27 cellular contexts compared by ENCODE assay signal in the genomic region with DNA sequence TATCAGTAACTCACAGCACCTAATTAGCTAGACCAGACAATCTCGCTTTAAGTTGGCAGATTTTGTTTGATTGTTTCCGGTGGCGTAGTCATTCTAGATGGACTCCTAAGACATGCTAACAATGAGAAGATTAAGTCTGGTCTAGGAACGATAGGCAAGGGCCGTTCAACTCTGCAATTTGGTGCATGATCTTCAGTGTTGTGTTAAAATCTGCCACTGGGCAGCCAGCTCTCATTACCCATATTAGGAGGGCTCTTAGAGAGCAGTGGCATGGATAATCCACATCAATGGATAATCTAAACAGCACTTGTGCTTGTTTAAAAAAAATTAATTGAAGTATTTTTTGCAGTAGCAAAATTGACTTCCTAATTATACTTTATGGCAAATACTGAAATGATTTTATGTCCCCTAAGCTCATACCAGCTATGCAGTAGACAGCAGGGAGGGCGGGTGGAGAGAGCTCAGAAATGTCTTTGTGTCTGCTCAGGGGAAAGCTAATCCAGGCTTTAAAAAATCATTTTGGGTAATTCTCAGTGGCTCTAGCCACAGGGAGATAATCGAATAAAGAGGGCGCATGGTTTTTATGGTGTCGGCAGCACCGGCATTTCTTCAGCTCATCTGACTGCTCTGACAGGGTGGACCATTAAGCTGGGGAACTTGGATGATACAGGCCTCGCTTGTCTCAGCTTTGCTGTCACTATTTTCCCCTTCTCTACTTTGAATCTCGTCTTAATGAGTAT.
"Had no signal": no experiment of that assay in that cellular context is flagged by ENCODE, and none has a peak within 500 bp of the region (broad histone marks: within the 10 kb centered on the region; RNA-seq: fewer than 3 reads in every experiment).

No MANE protein-coding gene starts in this region.

- H3K27me3 Mint-ChIP-seq: activated CD4-positive, alpha-beta T cell treated with anti-CD3 and anti-CD28 coated beads, Interleukin-2, amount 10 ng/mL, durations not matched to agents 24 days and 14 days; activated naive CD8-positive, alpha-beta T cell; activated T-helper 17 cell treated with anti-CD3 and anti-CD28 coated beads, Interleukin-2, amount 50 U/mL, for 72 hours; T-cell had no signal

- H3K4me3 Mint-ChIP-seq: activated CD4-positive, alpha-beta T cell treated with anti-CD3 and anti-CD28 coated beads, Interleukin-2, amount 10 ng/mL, durations not matched to agents 24 days and 14 days; activated naive CD4-positive, alpha-beta T cell treated with anti-CD3 and anti-CD28 coated beads for 36 hours; activated naive CD8-positive, alpha-beta T cell; activated T-helper 17 cell treated with anti-CD3 and anti-CD28 coated beads, Interleukin-2, amount 50 U/mL, for 72 hours; T-cell; WTC11 had no signal

- FAIRE-seq: astrocyte, colon had no signal

- H3K9me3 Mint-ChIP-seq: activated CD4-positive, alpha-beta T cell treated with anti-CD3 and anti-CD28 coated beads, Interleukin-2, amount 10 ng/mL, durations not matched to agents 24 days and 14 days; activated naive CD4-positive, alpha-beta T cell treated with anti-CD3 and anti-CD28 coated beads for 36 hours; activated T-helper 17 cell treated with anti-CD3 and anti-CD28 coated beads, Interleukin-2, amount 50 U/mL, for 72 hours; T-cell; WTC11 had no signal

- H3K27ac Mint-ChIP-seq: activated CD4-positive, alpha-beta T cell treated with anti-CD3 and anti-CD28 coated beads, Interleukin-2, amount 10 ng/mL, durations not matched to agents 24 days and 14 days; activated naive CD4-positive, alpha-beta T cell treated with anti-CD3 and anti-CD28 coated beads for 36 hours; activated naive CD8-positive, alpha-beta T cell; activated T-helper 17 cell treated with anti-CD3 and anti-CD28 coated beads, Interleukin-2, amount 50 U/mL, for 72 hours; T-cell; WTC11 had no signal

- H3K9ac ChIP-seq: KMS-11 had no signal

- H3K27me3 ChIP-seq: brain microvascular endothelial cell, cardiac muscle cell had no signal

- H3K4me1 Mint-ChIP-seq: activated T-helper 17 cell treated with anti-CD3 and anti-CD28 coated beads, Interleukin-2, amount 50 U/mL, for 72 hours; T-cell; WTC11 had no signal

- DNase-seq: activated CD4-positive, alpha-beta T cell treated with anti-CD3 and anti-CD28 coated beads, Interleukin-2, amount 10 ng/mL, durations not matched to agents 24 days and 14 days; activated CD4-positive, alpha-beta T cell treated with anti-CD3 and anti-CD28 coated beads, Interleukin-2, amount 50 U/mL, for 48 hours; activated CD4-positive, CD25-positive, alpha-beta regulatory T cell treated with anti-CD3 and anti-CD28 coated beads, Interleukin-2, amount 50 U/mL, for 72 hours; activated gamma-delta T cell; activated naive CD4-positive, alpha-beta T cell treated with anti-CD3 and anti-CD28 coated beads for 36 hours; activated T-cell treated with anti-CD3 and anti-CD28 coated beads for 4 hours; activated T-cell treated with anti-CD3 and anti-CD28 coated beads, Interleukin-2, amount 50 U/mL, for 48 hours; brain microvascular endothelial cell; cerebellar nuclear complex; MV-4-11; NCI-H1092 treated with DMSO at 0.1 percent for 48 hours; NCI-H1417 treated with DMSO at 0.1 percent for 48 hours; NCI-H187; NCI-H2081; NCI-H446 treated with DMSO at 0.1 percent for 48 hours; NCI-H524 treated with DMSO at 0.1 percent for 48 hours; NCI-H748 treated with DMSO at 0.1 percent for 48 hours; SIG-M5; T-cell had no signal

- H3K27ac ChIP-seq: brain microvascular endothelial cell, cardiac muscle cell, KMS-11, SK-N-MC had no signal

- ATAC-seq: activated T-helper 17 cell treated with anti-CD3 and anti-CD28 coated beads, Interleukin-2, amount 50 U/mL, for 72 hours; T-cell; WTC11 had no signal

- H3K4me3 ChIP-seq: cardiac muscle cell, SK-N-MC had no signal

- H3K4me2 ChIP-seq: KMS-11 had no signal
